ENCODE assay signal across 10 cellular contexts in the genomic region with DNA sequence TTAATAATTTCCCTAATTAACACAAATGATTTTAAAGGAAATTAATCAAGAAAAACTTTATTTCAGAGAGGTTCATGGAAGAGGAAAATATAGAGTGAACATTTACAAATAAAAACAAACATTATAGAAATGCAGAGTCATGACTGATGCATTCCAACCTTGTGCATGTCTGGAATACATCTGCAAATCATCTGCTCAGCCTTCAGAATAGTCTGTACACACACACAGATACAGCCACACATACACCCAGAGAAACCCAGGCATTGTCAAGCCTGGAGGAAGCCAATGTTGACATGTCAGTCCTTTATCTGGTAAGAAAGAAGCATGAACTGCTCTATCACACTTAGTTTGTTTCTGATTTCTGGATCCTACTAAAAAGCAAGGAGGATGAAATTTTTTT.
DNase-seq lines count a peak whose midpoint lies in the region; ATAC-seq and TF ChIP-seq lines count a peak whose summit lies in the region.
"Had no signal": no experiment of that assay in that cellular context is flagged by ENCODE, and none has a peak within 500 bp of the region (broad histone marks: within the 10 kb centered on the region; RNA-seq: fewer than 3 reads in every experiment).

No MANE protein-coding gene starts in this region.

- peak overlapping the region; percentile 82 for H2AFZ ChIP-seq in IMR-90 (replicated peaks; ENCODE audit: low read length, poor library complexity)

- H2AK9ac ChIP-seq in IMR-90 (replicated peaks; ENCODE audit: low read depth, low read length, poor library complexity), result no peak overlapping the region

- peak overlapping the region; percentile 75 for H2BK5ac ChIP-seq in IMR-90 (ENCODE audit: low read depth, low read length, poor library complexity, severe bottlenecking)

- no peaks in the 10 kb centered on the region for H3K36me3 ChIP-seq in IMR-90 (ENCODE audit: control insufficient read depth, insufficient read depth, low read length)
- no peaks in the 10 kb centered on the region for H3K36me3 ChIP-seq in liver (ENCODE audit: control insufficient read depth in 4 of 4, insufficient read depth in 3 of 4, low read depth in 1 of 4, low read length in 3 of 4)
- no peaks in the 10 kb centered on the region for H3K36me3 ChIP-seq in uterus

- dilution Hi-C loops in IMR-90 (cut with HindIII; ENCODE audit: low sequenced_read_pairs, unreplicated experiment), result no loop called here

- no peak for TF ChIP-seq POLR2A in IMR-90 (IDR thresholded peaks at IDR 0.05; ENCODE audit: low read depth, low read length)
- TF ChIP-seq POLR2A in uterus (IDR thresholded peaks at IDR 0.05), result no peak
- no peak for TF ChIP-seq POLR2A in GM18505 (IDR thresholded peaks at IDR 0.05; ENCODE audit: borderline replicate concordance, extremely low read depth, insufficient read depth, insufficient read length)

- DNase-seq in IMR-90 (peak; percentile 84), chondrocyte (ENCODE audit: low spot score) (no peak), uterus (peak in 1 of 2 donors; percentile 20)
- DNase-seq: T-helper 9 cell had no signal

- peak overlapping the region; percentile 30; the same call in 1 of the 2 replicates for H3K18ac ChIP-seq in IMR-90 (ENCODE audit: low read depth, low read length)

- peak; percentile 79 for ATAC-seq in IMR-90 (ENCODE audit: low read depth)
- ATAC-seq in stimulated activated memory B cell treated with anti-CD40 and anti-IgM and Interleukin-4, amounts not matched to agents 10 μg/mL and 1 μg/mL and 100 μg/mL, for 72 hours, result no peak
- ATAC-seq in HG02678 (IDR thresholded peaks at IDR 0.05; ENCODE audit: unreplicated experiment), result no peak
- no peak for ATAC-seq in GM18505 (IDR thresholded peaks at IDR 0.05; ENCODE audit: unreplicated experiment)
- ATAC-seq: GM12878, HCT116 had no signal

- POLR2A ChIA-PET in IMR-90 (lab: Charles Lee; ENCODE audit: unreplicated experiment), result no interaction called here

- H3K14ac ChIP-seq in IMR-90 (replicated peaks; ENCODE audit: low read depth, low read length), result no peak overlapping the region

- no peak for TF ChIP-seq CTCF in IMR-90 (conservative IDR thresholded peaks at IDR 0.05; ENCODE audit: low read depth, low read length)
- TF ChIP-seq CTCF in chondrocyte (IDR thresholded peaks at IDR 0.05), result no peak
- no peak for TF ChIP-seq CTCF in liver (IDR thresholded peaks at IDR 0.05; ENCODE audit: low read depth, low read length, missing input control)
- TF ChIP-seq CTCF in uterus (IDR thresholded peaks at IDR 0.05), result no peak

- H3K4me1 ChIP-seq in IMR-90 (ENCODE audit: control insufficient read depth, insufficient read depth, low read length) (peaks cover 4% of the 10 kb centered on the region), liver (ENCODE audit: control insufficient read depth in 4 of 4, insufficient read depth in 4 of 4, low read length in 3 of 4) (peaks cover 8 to 39% (median 21%) of the 10 kb centered on the region in 4 donors), uterus (peaks cover 0 to 4% of the 10 kb centered on the region in 2 donors)

- H3K9me1 ChIP-seq in IMR-90 (ENCODE audit: insufficient read depth, low read length), result no peaks in the 10 kb centered on the region

- intact Hi-C loops in IMR-90 (cut with micrococcal nuclease), result loop anchor here (5.0 kb wide), 1 partner anchor 387 kb away; the partner anchor contains the start of gene UBE2D3
- intact Hi-C loops in uterus (cut with DNase I; ENCODE audit: low total_unique reads), result no loop called here

- no peaks in the 10 kb centered on the region for H3K79me1 ChIP-seq in IMR-90 (ENCODE audit: low read depth in 1 of 2, low read length in 2 of 2)

- H2AK5ac ChIP-seq in IMR-90 (ENCODE audit: low read depth, low read length), result peak overlapping the region; percentile 10; the same call in 1 of the 2 replicates

- H4K20me1 ChIP-seq in IMR-90 (ENCODE audit: insufficient read depth, low read length), result no peaks in the 10 kb centered on the region

- CTCF ChIA-PET in IMR-90 (lab: Yijun Ruan, JAX), result no interaction called here

- TF ChIP-seq RAD21 in IMR-90 (IDR thresholded peaks at IDR 0.05; ENCODE audit: low read length) (no peak), liver (IDR thresholded peaks at IDR 0.05) (no peak)

- peak overlapping the region; percentile 45; the same call in 1 of the 3 replicates for H2BK15ac ChIP-seq in IMR-90 (ENCODE audit: low read depth, low read length)

- H3K9me3 ChIP-seq in IMR-90 (ENCODE audit: control insufficient read depth, insufficient read depth, low read length), result no peaks in the 10 kb centered on the region
- H3K9me3 ChIP-seq in liver (ENCODE audit: control insufficient read depth in 4 of 4, low read length in 3 of 4), result no peaks in the 10 kb centered on the region
- no peaks in the 10 kb centered on the region for H3K9me3 ChIP-seq in uterus

- no peak overlapping the region for H3K56ac ChIP-seq in IMR-90 (ENCODE audit: extremely low read depth, insufficient read depth, low read length)

- BruUV-seq in IMR-90 (replicated peaks; lab: Mats Ljungman, UMichigan), result no TSS peak

- H4K8ac ChIP-seq in IMR-90 (ENCODE audit: low read depth in 2 of 2, low read length in 2 of 2), result peak overlapping the region in 1 of 2 experiments; percentile 37; a peak in 1 of 4 replicates

- no peaks in the 10 kb centered on the region for H3K27me3 Mint-ChIP-seq in chondrocyte (ENCODE audit: low read depth)
- H3K27me3 Mint-ChIP-seq in stimulated activated memory B cell treated with anti-CD40 and anti-IgM and Interleukin-4, amounts not matched to agents 10 μg/mL and 1 μg/mL and 100 μg/mL, for 72 hours, result no peaks in the 10 kb centered on the region

- peaks cover 1% of the 10 kb centered on the region for H3K36me3 Mint-ChIP-seq in chondrocyte (ENCODE audit: low read depth)
- H3K36me3 Mint-ChIP-seq in stimulated activated memory B cell treated with anti-CD40 and anti-IgM and Interleukin-4, amounts not matched to agents 10 μg/mL and 1 μg/mL and 100 μg/mL, for 72 hours, result no peaks in the 10 kb centered on the region

- H2BK20ac ChIP-seq in IMR-90 (ENCODE audit: low read depth, low read length), result peak overlapping the region; percentile 58; the same call in 1 of the 2 replicates

- H3K27me3 ChIP-seq in IMR-90 (ENCODE audit: control insufficient read depth, insufficient read depth, low read length) (no peaks in the 10 kb centered on the region), liver (ENCODE audit: control insufficient read depth in 4 of 4, insufficient read depth in 4 of 4, low read length in 3 of 4) (no peaks in the 10 kb centered on the region), uterus (no peaks in the 10 kb centered on the region)

- no peak overlapping the region for H4K5ac ChIP-seq in IMR-90 (ENCODE audit: low read depth, low read length)

- H4K91ac ChIP-seq in IMR-90 (ENCODE audit: insufficient read depth, low read depth, low read length), result no peak overlapping the region

- H3K4me2 ChIP-seq in IMR-90 (ENCODE audit: low read depth, low read length), result peak overlapping the region; percentile 28; the same call in 1 of the 2 replicates

- peaks cover 14% of the 10 kb centered on the region for H3K4me1 Mint-ChIP-seq in chondrocyte (ENCODE audit: low read depth)
- H3K4me1 Mint-ChIP-seq in stimulated activated memory B cell treated with anti-CD40 and anti-IgM and Interleukin-4, amounts not matched to agents 10 μg/mL and 1 μg/mL and 100 μg/mL, for 72 hours, result no peaks in the 10 kb centered on the region

- peak overlapping the region; percentile 33; the same call in 1 of the 2 replicates for H3K23ac ChIP-seq in IMR-90 (ENCODE audit: low read depth, low read length)

- in situ Hi-C loops in IMR-90 (cut with MboI; ENCODE audit: low sequenced_read_pairs), result loop anchor here (10.0 kb wide), 2 partner anchors 165 to 655 kb away; partner anchors contain the start of gene BDH2

- H3K4me3 ChIP-seq in IMR-90 (ENCODE audit: insufficient read depth, low read depth, low read length), result no peak overlapping the region
- no peak overlapping the region for H3K4me3 ChIP-seq in liver (ENCODE audit: low read depth in 1 of 3, low read length in 3 of 3)
- no peak overlapping the region for H3K4me3 ChIP-seq in uterus
- H3K4me3 ChIP-seq: GM12878 had no signal

- H3K27ac Mint-ChIP-seq in chondrocyte (ENCODE audit: unreplicated experiment), result peak overlapping the region; percentile 82
- H3K27ac Mint-ChIP-seq in stimulated activated memory B cell treated with anti-CD40 and anti-IgM and Interleukin-4, amounts not matched to agents 10 μg/mL and 1 μg/mL and 100 μg/mL, for 72 hours, result no peak overlapping the region

- peak overlapping the region; percentile 45; the same call in 1 of the 2 replicates for H3K27ac ChIP-seq in IMR-90 (ENCODE audit: insufficient read depth, low read length)
- peak overlapping the region; percentile 69 to 80 for H3K27ac ChIP-seq in liver (ENCODE audit: low read depth in 1 of 2, low read length in 2 of 2)
- peak overlapping the region; percentile 78 to 91 for H3K27ac ChIP-seq in uterus

- peak overlapping the region; percentile 52; the same call in 1 of the 2 replicates for H3K9ac ChIP-seq in IMR-90 (ENCODE audit: low read depth, low read length)
- no peak overlapping the region for H3K9ac ChIP-seq in liver (ENCODE audit: low read depth in 1 of 2, low read length in 2 of 2)

- H3K9me3 Mint-ChIP-seq in chondrocyte (ENCODE audit: low read depth), result peaks cover 8% of the 10 kb centered on the region
- H3K9me3 Mint-ChIP-seq in stimulated activated memory B cell treated with anti-CD40 and anti-IgM and Interleukin-4, amounts not matched to agents 10 μg/mL and 1 μg/mL and 100 μg/mL, for 72 hours, result no peaks in the 10 kb centered on the region

- H3K4ac ChIP-seq in IMR-90 (ENCODE audit: low read depth, low read length), result peak overlapping the region; percentile 29; the same call in 1 of the 2 replicates

- H3K4me3 Mint-ChIP-seq in chondrocyte (ENCODE audit: unreplicated experiment), result no peak overlapping the region
- H3K4me3 Mint-ChIP-seq in stimulated activated memory B cell treated with anti-CD40 and anti-IgM and Interleukin-4, amounts not matched to agents 10 μg/mL and 1 μg/mL and 100 μg/mL, for 72 hours, result no peak overlapping the region

- peak overlapping the region; percentile 44; the same call in 1 of the 2 replicates for H2BK120ac ChIP-seq in IMR-90 (ENCODE audit: low read depth, low read length)

TF ChIP-seq in IMR-90, 13 proteins besides CTCF, POLR2A, EP300 and RAD21 (continues in another document):
- TF ChIP-seq NFE2L2 (IDR thresholded peaks at IDR 0.05; ENCODE audit: low read depth, low read length), result peak; percentile 88
- TF ChIP-seq MAFK (IDR thresholded peaks at IDR 0.05; ENCODE audit: low read depth, low read length), result peak; percentile 43; the same call in 1 of the 2 replicates

TF ChIP-seq in liver, 16 proteins besides CTCF, POLR2A, EP300 and RAD21:
- TF ChIP-seq FOXA2 (IDR thresholded peaks at IDR 0.05), result no peak
